23 cellular contexts compared by ENCODE assay signal in genomic region chr1:16124377-16125087, GRCh38. TPM values are rescaled to one million over a fixed set of nuclear protein-coding genes. Genes with fewer than 3 reads are reported as not detected.
DNase-seq lines count a peak whose midpoint lies in the region; ATAC-seq, FAIRE-seq and TF ChIP-seq lines count a peak whose summit lies in the region.
"Had no signal": no experiment of that assay in that cellular context is flagged by ENCODE, and none has a peak within 500 bp of the region (broad histone marks: within the 10 kb centered on the region; RNA-seq: fewer than 3 reads in every experiment).

No MANE protein-coding gene starts in this region.

- no peak overlapping the region for H4K8ac ChIP-seq in mesendoderm (ENCODE audit: low read depth, low read length)

- H3K4me2 ChIP-seq in K562 (ENCODE audit: insufficient read depth, low read length) (no peak overlapping the region), neural progenitor cell (no peak overlapping the region), mesendoderm (ENCODE audit: low read length) (no peak overlapping the region)

- H3K79me2 ChIP-seq in K562 (ENCODE audit: control insufficient read depth, insufficient read depth, low read length) (no peaks in the 10 kb centered on the region), neural progenitor cell (ENCODE audit: low read depth) (no peaks in the 10 kb centered on the region), mesendoderm (ENCODE audit: control insufficient read depth, insufficient read depth, low read length) (no peaks in the 10 kb centered on the region)

- intact Hi-C loops in K562 (cut with micrococcal nuclease): no loop called here

- no peak overlapping the region for H3K18ac ChIP-seq in mesendoderm (ENCODE audit: low read length)

- H2AFZ ChIP-seq in K562 (ENCODE audit: low read depth, low read length) (no peak overlapping the region), neural progenitor cell (replicated peaks) (no peak overlapping the region)

- H3K36me3 Mint-ChIP-seq in neural progenitor cell: peaks cover 22% of the 10 kb centered on the region
- H3K36me3 Mint-ChIP-seq in stimulated activated naive B cell treated with anti-CD40 and anti-IgM and Interleukin-4, amounts not matched to agents 10 μg/mL and 1 μg/mL and 100 μg/mL, for 72 hours: no peaks in the 10 kb centered on the region
- H3K36me3 Mint-ChIP-seq: activated CD8-positive, alpha-beta memory T cell treated with anti-CD3 and anti-CD28 coated beads, Interleukin-2, amount 10 ng/mL, durations not matched to agents 7 days and 5 days; naive B cell; stimulated activated memory B cell treated with anti-CD40 and anti-IgM and Interleukin-4, amounts not matched to agents 10 μg/mL and 1 μg/mL and 100 μg/mL, for 72 hours had no signal

- H3K79me1 ChIP-seq in mesendoderm (ENCODE audit: low read length): peaks cover 12% of the 10 kb centered on the region

- H3K56ac ChIP-seq in mesendoderm (ENCODE audit: low read length): no peak overlapping the region

- H3K4me3 ChIP-seq in K562 (no peak overlapping the region), neural progenitor cell (no peak overlapping the region), mesendoderm (ENCODE audit: low read length) (no peak overlapping the region)
- H3K4me3 ChIP-seq: HAP-1, psoas muscle, upper lobe of right lung had no signal

- no peaks in the 10 kb centered on the region for H3K9me3 ChIP-seq in K562 (replicated peaks; ENCODE audit: control insufficient read depth, insufficient read depth, low read depth, low read length)
- H3K9me3 ChIP-seq in neural progenitor cell (ENCODE audit: low read depth): no peaks in the 10 kb centered on the region
- H3K9me3 ChIP-seq: HAP-1, psoas muscle, upper lobe of right lung had no signal

- no peak overlapping the region for H3K4me3 Mint-ChIP-seq in neural progenitor cell
- no peak overlapping the region for H3K4me3 Mint-ChIP-seq in stimulated activated naive B cell treated with anti-CD40 and anti-IgM and Interleukin-4, amounts not matched to agents 10 μg/mL and 1 μg/mL and 100 μg/mL, for 72 hours
- H3K4me3 Mint-ChIP-seq: activated CD4-positive, alpha-beta T cell treated with anti-CD3 and anti-CD28 coated beads for 36 hours; activated CD8-positive, alpha-beta memory T cell treated with anti-CD3 and anti-CD28 coated beads, Interleukin-2, amount 10 ng/mL, durations not matched to agents 7 days and 5 days; naive B cell; stimulated activated memory B cell treated with anti-CD40 and anti-IgM and Interleukin-4, amounts not matched to agents 10 μg/mL and 1 μg/mL and 100 μg/mL, for 72 hours had no signal

- TF ChIP-seq EP300 in Ishikawa (IDR thresholded peaks at IDR 0.05; ENCODE audit: borderline replicate concordance) (no peak), K562 (IDR thresholded peaks at IDR 0.05; ENCODE audit: low read length) (no peak)

- no peak overlapping the region for H2BK5ac ChIP-seq in mesendoderm (ENCODE audit: low read length)

- TF ChIP-seq CTCF in K562 (IDR thresholded peaks at IDR 0.05 in 2 of 3, conservative IDR thresholded peaks at IDR 0.05 in 1 of 3; ENCODE audit: insufficient read depth in 2 of 3, low read depth in 1 of 3, low read length in 3 of 3): no peak
- no peak for TF ChIP-seq CTCF in neural progenitor cell (IDR thresholded peaks at IDR 0.05)

- no peak for TF ChIP-seq POLR2A in K562 (conservative IDR thresholded peaks at IDR 0.05)

- no peak overlapping the region for H3K9ac ChIP-seq in K562 (ENCODE audit: insufficient read depth in 1 of 2, low read depth in 2 of 2, low read length in 2 of 2)
- no peak overlapping the region for H3K9ac ChIP-seq in neural progenitor cell
- no peak overlapping the region for H3K9ac ChIP-seq in mesendoderm (ENCODE audit: low read length)

- H4K20me1 ChIP-seq in K562 (replicated peaks; ENCODE audit: control insufficient read depth, insufficient read depth, low read length) (no peaks in the 10 kb centered on the region), neural progenitor cell (ENCODE audit: low read depth) (peaks cover 4% of the 10 kb centered on the region)

- H3K23ac ChIP-seq in mesendoderm (ENCODE audit: low read length): no peak overlapping the region

- no peaks in the 10 kb centered on the region for H3K9me1 ChIP-seq in K562 (ENCODE audit: control insufficient read depth, insufficient read depth, low read length)

- H2BK15ac ChIP-seq in mesendoderm (replicated peaks; ENCODE audit: low read depth): no peak overlapping the region

- no peak for ATAC-seq in K562
- ATAC-seq in stimulated activated naive B cell treated with anti-CD40 and anti-IgM and Interleukin-4, amounts not matched to agents 10 μg/mL and 1 μg/mL and 100 μg/mL, for 72 hours (replicated peaks): no peak
- ATAC-seq: activated CD4-positive, alpha-beta T cell treated with anti-CD3 and anti-CD28 coated beads for 36 hours; activated CD8-positive, alpha-beta memory T cell treated with anti-CD3 and anti-CD28 coated beads, Interleukin-2, amount 10 ng/mL, durations not matched to agents 7 days and 5 days; psoas muscle; stimulated activated memory B cell treated with anti-CD40 and anti-IgM and Interleukin-4, amounts not matched to agents 10 μg/mL and 1 μg/mL and 100 μg/mL, for 72 hours had no signal

- H3K27me3 ChIP-seq in K562 (ENCODE audit: control insufficient read depth in 2 of 2, insufficient read depth in 2 of 2, low read length in 2 of 2): peaks cover 6 to 25% of the 10 kb centered on the region in 2 experiments; a peak in 4 of 5 replicates
- no peaks in the 10 kb centered on the region for H3K27me3 ChIP-seq in neural progenitor cell
- no peaks in the 10 kb centered on the region for H3K27me3 ChIP-seq in mesendoderm (ENCODE audit: insufficient read depth, low read length, poor library complexity)
- H3K27me3 ChIP-seq: upper lobe of right lung had no signal

- H3K27me3 Mint-ChIP-seq in neural progenitor cell (ENCODE audit: insufficient read depth, low read depth): peaks cover 9% of the 10 kb centered on the region
- H3K27me3 Mint-ChIP-seq in stimulated activated naive B cell treated with anti-CD40 and anti-IgM and Interleukin-4, amounts not matched to agents 10 μg/mL and 1 μg/mL and 100 μg/mL, for 72 hours: peaks cover 32 to 59% of the 10 kb centered on the region in 2 donors
- H3K27me3 Mint-ChIP-seq: activated CD4-positive, alpha-beta T cell treated with anti-CD3 and anti-CD28 coated beads for 36 hours had no signal

- H3K4me1 ChIP-seq in K562 (replicated peaks in 1 of 2; ENCODE audit: control insufficient read depth in 2 of 2, insufficient read depth in 2 of 2, low read length in 2 of 2): peaks cover 6 to 19% of the 10 kb centered on the region in 2 experiments; a peak in 4 of 5 replicates
- peaks cover 9% of the 10 kb centered on the region for H3K4me1 ChIP-seq in neural progenitor cell
- peaks cover 5% of the 10 kb centered on the region for H3K4me1 ChIP-seq in mesendoderm (ENCODE audit: control insufficient read depth, low read depth, low read length)
- H3K4me1 ChIP-seq: HAP-1, psoas muscle had no signal

- no peaks in the 10 kb centered on the region for H3K9me3 Mint-ChIP-seq in neural progenitor cell
- H3K9me3 Mint-ChIP-seq in stimulated activated naive B cell treated with anti-CD40 and anti-IgM and Interleukin-4, amounts not matched to agents 10 μg/mL and 1 μg/mL and 100 μg/mL, for 72 hours: no peaks in the 10 kb centered on the region
- H3K9me3 Mint-ChIP-seq: naive B cell; stimulated activated memory B cell treated with anti-CD40 and anti-IgM and Interleukin-4, amounts not matched to agents 10 μg/mL and 1 μg/mL and 100 μg/mL, for 72 hours had no signal

- peak overlapping the region; percentile 81 for H3K27ac Mint-ChIP-seq in neural progenitor cell
- H3K27ac Mint-ChIP-seq in stimulated activated naive B cell treated with anti-CD40 and anti-IgM and Interleukin-4, amounts not matched to agents 10 μg/mL and 1 μg/mL and 100 μg/mL, for 72 hours: no peak overlapping the region
- H3K27ac Mint-ChIP-seq: activated CD4-positive, alpha-beta T cell treated with anti-CD3 and anti-CD28 coated beads for 36 hours; activated CD8-positive, alpha-beta memory T cell treated with anti-CD3 and anti-CD28 coated beads, Interleukin-2, amount 10 ng/mL, durations not matched to agents 7 days and 5 days; naive B cell; stimulated activated memory B cell treated with anti-CD40 and anti-IgM and Interleukin-4, amounts not matched to agents 10 μg/mL and 1 μg/mL and 100 μg/mL, for 72 hours had no signal

- TF ChIP-seq RAD21 in Ishikawa (IDR thresholded peaks at IDR 0.05; ENCODE audit: low read depth) (no peak), K562 (CRISPR knock-in tag; conservative IDR thresholded peaks at IDR 0.05 in 1 of 2, IDR thresholded peaks at IDR 0.05 in 1 of 2) (no peak)

- 63% methylated on average over 17 of the region's 18 CpGs for WGBS in K562 (ENCODE audit: insufficient coverage, low coverage, missing lambda C conversion rate)
- WGBS in mesendoderm (ENCODE audit: extremely low coverage, insufficient coverage, low lambda C conversion rate): 100% methylated on average over 1 of the region's 18 CpGs

- in situ Hi-C loops in K562 (cut with MboI): no loop called here

- BruUV-seq in K562 (replicated peaks; lab: Mats Ljungman, UMichigan): no TSS peak

- H3F3A ChIP-seq in neural progenitor cell (ENCODE audit: low read depth): peaks cover 13% of the 10 kb centered on the region

- POLR2A ChIA-PET in K562 (lab: Yijun Ruan, JAX): interaction anchor here (0.5 to 1.2 kb wide), 2 partner anchors 31 to 48 kb away, joined by 3 to 5 read pairs; no protein-coding TSS in a partner anchor

- H3K36me3 ChIP-seq in K562 (ENCODE audit: control insufficient read depth, insufficient read depth, low read length): no peaks in the 10 kb centered on the region
- H3K36me3 ChIP-seq in neural progenitor cell: no peaks in the 10 kb centered on the region
- peaks cover 40% of the 10 kb centered on the region for H3K36me3 ChIP-seq in mesendoderm (ENCODE audit: control insufficient read depth, insufficient read depth, low read length)

- no peak overlapping the region for H3K27ac ChIP-seq in K562 (ENCODE audit: extremely low read depth, low read depth, low read length)
- no peak overlapping the region for H3K27ac ChIP-seq in neural progenitor cell
- no peak overlapping the region for H3K27ac ChIP-seq in mesendoderm (ENCODE audit: low read depth, low read length)
- H3K27ac ChIP-seq: psoas muscle, upper lobe of right lung had no signal

- no peak overlapping the region for H2BK120ac ChIP-seq in mesendoderm (ENCODE audit: low read depth, low read length)

- no peak overlapping the region for H4K5ac ChIP-seq in mesendoderm (ENCODE audit: low read length)

- peaks cover 37% of the 10 kb centered on the region for H3K4me1 Mint-ChIP-seq in neural progenitor cell
- H3K4me1 Mint-ChIP-seq in stimulated activated naive B cell treated with anti-CD40 and anti-IgM and Interleukin-4, amounts not matched to agents 10 μg/mL and 1 μg/mL and 100 μg/mL, for 72 hours: peaks cover 6 to 8% of the 10 kb centered on the region in 2 donors

- no peak overlapping the region for H3K4ac ChIP-seq in mesendoderm (ENCODE audit: low read depth, low read length)

- no peak overlapping the region for H2AK5ac ChIP-seq in mesendoderm (ENCODE audit: low read length)

- FAIRE-seq in K562 (lab: Jason Lieb, UNC) (no peak), GM19239 (lab: Jason Lieb, UNC) (no peak)

- CTCF ChIA-PET in K562 (lab: Yijun Ruan, JAX; ENCODE audit: low intra/inter-chr PET ratio): no interaction called here

- peak in 2 of 3 experiments; percentile 10 to 36 for DNase-seq in NCI-H1417 (lab: John Stamatoyannopoulos, UW)
- DNase-seq in NCI-H1417 treated with DMSO at 0.1 percent for 48 hours (lab: John Stamatoyannopoulos, UW): no peak
- DNase-seq in K562 (ENCODE audit: extremely low read depth in 1 of 4, low spot score in 3 of 4): no peak
- no peak for DNase-seq in neural progenitor cell (ENCODE audit: low spot score)
- DNase-seq in mesendoderm: no peak
- DNase-seq in stimulated activated naive B cell treated with anti-CD40 and anti-IgM and Interleukin-4, amounts not matched to agents 10 μg/mL and 1 μg/mL and 100 μg/mL, for 72 hours: no peak
- no peak for DNase-seq in GM19239 (ENCODE audit: insufficient read length, low spot score)
- DNase-seq: 8988T; activated CD4-positive, alpha-beta T cell treated with anti-CD3 and anti-CD28 coated beads for 36 hours; activated CD8-positive, alpha-beta memory T cell treated with anti-CD3 and anti-CD28 coated beads, Interleukin-2, amount 10 ng/mL, durations not matched to agents 7 days and 5 days; activated effector memory CD4-positive, alpha-beta T cell treated with Interleukin-2 at 50 U/mL for 16 hours; DMS53; foreskin fibroblast; Karpas-422; naive B cell; NCI-H146; upper lobe of right lung had no signal

RNA-seq across cellular contexts. Expression of gene EPHA2, which starts 31.3 kb away (rescaled TPM):
- total RNA-seq in K562 (2011; cell fraction: chromatin; rRNA removed; ENCODE audit: low replicate concordance): 0.55 and 1.5 TPM in 2 replicates
- total RNA-seq in K562 (2011; cell fraction: nucleolus; rRNA removed): 0.79 and 1.2 TPM in 2 replicates
- 0.15 and 0.23 TPM in 2 replicates for total RNA-seq in K562 (2011; cell fraction: nucleoplasm; rRNA removed)
- total RNA-seq in K562 (2014; rRNA removed) (not detected in 2 replicates), K562 (2014; rRNA removed; fragmentation: Illumina TruSeq; extraction: Trizol) (0.04 and 0.06 TPM in 2 replicates), K562 (2015; rRNA removed; fragmentation: Illumina TruSeq; extraction: Trizol) (not detected in 2 replicates), K562 (2021) (0.36 and 0.40 TPM in 2 replicates), neural progenitor cell (ENCODE audit: low replicate concordance) (14.9 and 40.9 TPM in 2 replicates)
- polyA plus RNA-seq in K562 (2011; rRNA removed) (0.16 and 0.17 TPM in 2 replicates), K562 (2014; fragmentation: Illumina TruSeq; extraction: Trizol) (0.07 and 0.12 TPM in 2 replicates), K562 (2014; fragmentation: Nextera tagmentation; extraction: Ambion mirVana) (not detected), K562 (2014; rRNA removed) (0.05 TPM in 2 replicates)
- 0.09 and 0.70 TPM in 2 replicates for polyA plus RNA-seq in K562 (2011; cell fraction: cytosol; rRNA removed)
- polyA plus RNA-seq in K562 (2011; cell fraction: nucleus; rRNA removed): 0.24 and 0.92 TPM in 2 replicates
- 0.07 and 0.09 TPM in 2 replicates for polyA plus RNA-seq in K562 (2012)
- polyA minus RNA-seq in K562 (2011; rRNA and poly(A)+ RNA removed): 0.15 and 0.28 TPM in 2 replicates
- 1.7 and 2.2 TPM in 2 replicates for polyA minus RNA-seq in K562 (2011; cell fraction: cytosol; rRNA and poly(A)+ RNA removed)
- 0.33 and 0.81 TPM in 2 replicates for polyA minus RNA-seq in K562 (2011; cell fraction: nucleus; rRNA and poly(A)+ RNA removed)
- polyA plus RNA-seq in mesendoderm (2013, experiment 1 of 2): 78.4 TPM
- 74.3 TPM for polyA plus RNA-seq in mesendoderm (2013, experiment 2 of 2)
- total RNA-seq: activated CD8-positive, alpha-beta memory T cell treated with anti-CD3 and anti-CD28 coated beads, Interleukin-2, amount 10 ng/mL, durations not matched to agents 7 days and 5 days had no signal

RNA-seq across cellular contexts. Expression of gene FAM131C, which starts 51.1 kb away (rescaled TPM):
- total RNA-seq in K562 (2011; cell fraction: chromatin; rRNA removed; ENCODE audit: low replicate concordance): 0.23 TPM in 1 of 2 replicates, not detected in the other
- total RNA-seq in K562 (2011; cell fraction: nucleolus; rRNA removed): not detected in 2 replicates
- total RNA-seq in K562 (2011; cell fraction: nucleoplasm; rRNA removed): not detected in 2 replicates
- total RNA-seq in K562 (2014; rRNA removed) (not detected in 2 replicates), K562 (2014; rRNA removed; fragmentation: Illumina TruSeq; extraction: Trizol) (not detected in 2 replicates), K562 (2015; rRNA removed; fragmentation: Illumina TruSeq; extraction: Trizol) (not detected in 2 replicates), K562 (2021) (0.16 and 0.18 TPM in 2 replicates), neural progenitor cell (ENCODE audit: low replicate concordance) (0.13 and 2.6 TPM in 2 replicates)
- polyA plus RNA-seq in K562 (2011; rRNA removed) (0.10 and 0.12 TPM in 2 replicates), K562 (2014; fragmentation: Illumina TruSeq; extraction: Trizol) (0.11 TPM in 1 of 2 replicates, not detected in the other), K562 (2014; fragmentation: Nextera tagmentation; extraction: Ambion mirVana) (not detected), K562 (2014; rRNA removed) (0.29 TPM in 1 of 2 replicates, not detected in the other)
- polyA plus RNA-seq in K562 (2011; cell fraction: cytosol; rRNA removed): 0.18 and 0.64 TPM in 2 replicates
- polyA plus RNA-seq in K562 (2011; cell fraction: nucleus; rRNA removed): 0.17 and 0.18 TPM in 2 replicates
- 0.07 and 0.32 TPM in 2 replicates for polyA plus RNA-seq in K562 (2012)
- polyA minus RNA-seq in K562 (2011; rRNA and poly(A)+ RNA removed): not detected in 2 replicates
- polyA minus RNA-seq in K562 (2011; cell fraction: cytosol; rRNA and poly(A)+ RNA removed): 0.86 TPM in 1 of 2 replicates, not detected in the other
- polyA minus RNA-seq in K562 (2011; cell fraction: nucleus; rRNA and poly(A)+ RNA removed): 0.13 TPM in 1 of 2 replicates, not detected in the other
- polyA plus RNA-seq in mesendoderm (2013, experiment 1 of 2): 0.25 TPM
- polyA plus RNA-seq in mesendoderm (2013, experiment 2 of 2): 0.20 TPM
- total RNA-seq: liver, OCI-LY7, psoas muscle, upper lobe of right lung had no signal

Comparison
In these comparisons a context has a peak if more than half of its experiments do, and no peak if none do; other contexts are left out.
1. DNase-seq: peak in NCI-H1417 (2 of 3); none in NCI-H1417 treated with DMSO at 0.1 percent for 48 hours (single experiment), K562 (0 of 4), neural progenitor cell (single experiment), mesendoderm (single experiment), stimulated activated naive B cell treated with anti-CD40 and anti-IgM and Interleukin-4, amounts not matched to agents 10 μg/mL and 1 μg/mL and 100 μg/mL, for 72 hours (single experiment) and GM19239 (single experiment).